ENCODE assay signal across 8 cellular contexts in genomic region chr4:40924096-40924792, GRCh38.
DNase-seq lines count a peak whose midpoint lies in the region; ATAC-seq and TF ChIP-seq lines count a peak whose summit lies in the region.

No MANE protein-coding gene starts in this region.

- no CpG with 5 or more reads among the region's 11 CpGs for WGBS in neuronal stem cell (ENCODE audit: extremely low coverage in 2 of 2, insufficient read length in 2 of 2, insufficient replicate concordance in 1 of 2), 2 donors

- no TSS peak for BruUV-seq in OCI-LY7 (replicated peaks; lab: Mats Ljungman, UMichigan)

- H3K36me3 Mint-ChIP-seq in activated T-cell treated with anti-CD3 and anti-CD28 coated beads, Interleukin-2, amount 50 U/mL, for 72 hours (ENCODE audit: insufficient read depth in 2 of 2): no peaks in the 10 kb centered on the region

- no peak overlapping the region for H3K27ac ChIP-seq in OCI-LY7 (ENCODE audit: low read depth, low read length, poor library complexity, severe bottlenecking)
- no peak overlapping the region for H3K27ac ChIP-seq in neuronal stem cell (replicated peaks; ENCODE audit: low read length)
- H3K27ac ChIP-seq in tibial artery: peak overlapping the region; percentile 77 to 81

- CTCF ChIA-PET in OCI-LY7 (lab: Charles Lee; ENCODE audit: unreplicated experiment): interaction anchor here (0.8 to 1.6 kb wide), 6 partner anchors 13 to 295 kb away, joined by 3 to 4 read pairs (median 3); no protein-coding TSS in a partner anchor

- H2BK12ac ChIP-seq in neuronal stem cell (ENCODE audit: low read length): no peak overlapping the region

- no peaks in the 10 kb centered on the region for H3K79me2 ChIP-seq in OCI-LY7 (ENCODE audit: insufficient read depth, low read depth, low read length)

- H3K27ac Mint-ChIP-seq in activated T-cell treated with anti-CD3 and anti-CD28 coated beads, Interleukin-2, amount 50 U/mL, for 72 hours: peak overlapping the region; percentile 77

- peak; percentile 57 for DNase-seq in AG10803 (ENCODE audit: low read depth)
- peak; percentile 60 for DNase-seq in GM19238 (ENCODE audit: insufficient read length, low spot score)
- DNase-seq in HPDE6-E6E7 (ENCODE audit: extremely low spot score): peak; percentile 53
- peak; percentile 74 for DNase-seq in OCI-LY7 (ENCODE audit: low spot score)
- DNase-seq in activated T-cell treated with anti-CD3 and anti-CD28 coated beads, Interleukin-2, amount 50 U/mL, for 72 hours: peak; percentile 85 to 87
- peak; percentile 53 for DNase-seq in fibroblast of gingiva (ENCODE audit: low read depth)
- DNase-seq in neuronal stem cell (ENCODE audit: low spot score): peak; percentile 40
- DNase-seq in tibial artery: peak; percentile 51 to 79

- peaks cover 20% of the 10 kb centered on the region for H3K27me3 Mint-ChIP-seq in activated T-cell treated with anti-CD3 and anti-CD28 coated beads, Interleukin-2, amount 50 U/mL, for 72 hours (ENCODE audit: low read depth)

- no peaks in the 10 kb centered on the region for H4K20me1 ChIP-seq in OCI-LY7 (ENCODE audit: insufficient read depth, low read length)

- ATAC-seq in activated T-cell treated with anti-CD3 and anti-CD28 coated beads, Interleukin-2, amount 50 U/mL, for 72 hours (replicated peaks in 1 of 2): peak; percentile 72 to 79

- H3K4me2 ChIP-seq in OCI-LY7 (ENCODE audit: low read length) (no peak overlapping the region), neuronal stem cell (ENCODE audit: insufficient read depth, low read length, poor library complexity, severe bottlenecking) (no peak overlapping the region)

- H3K27me3 ChIP-seq in neuronal stem cell (ENCODE audit: control insufficient read depth in 3 of 3, insufficient read depth in 3 of 3, low read depth in 1 of 3, low read length in 3 of 3) (no peaks in the 10 kb centered on the region), tibial artery (no peaks in the 10 kb centered on the region)

- no peak overlapping the region for H4K91ac ChIP-seq in neuronal stem cell (ENCODE audit: low read depth, low read length, poor library complexity)

- H3K4me3 ChIP-seq in AG10803 (ENCODE audit: low read length) (no peak overlapping the region), OCI-LY7 (ENCODE audit: low read depth, low read length, poor library complexity, severe bottlenecking) (no peak overlapping the region), neuronal stem cell (ENCODE audit: low read length in 2 of 2) (no peak overlapping the region), tibial artery (no peak overlapping the region)

- H2AK5ac ChIP-seq in neuronal stem cell (ENCODE audit: low read depth, low read length): no peak overlapping the region

- H2AFZ ChIP-seq in OCI-LY7 (ENCODE audit: low read length): peak overlapping the region; percentile 96
- peak overlapping the region; percentile 86 for H2AFZ ChIP-seq in neuronal stem cell (ENCODE audit: low read length)

- H3K9ac ChIP-seq in neuronal stem cell (ENCODE audit: low read depth, low read length, poor library complexity): no peak overlapping the region

- no peak overlapping the region for H3K4ac ChIP-seq in neuronal stem cell (ENCODE audit: low read length)

- intact Hi-C loops in OCI-LY7 (cut with micrococcal nuclease; ENCODE audit: unreplicated experiment) (loop anchor here (1.0 kb wide), 1 partner anchor 16 kb away; no protein-coding TSS in a partner anchor), tibial artery (cut with DNase I; ENCODE audit: low total_unique reads) (no loop called here)

- H3K36me3 ChIP-seq in OCI-LY7 (ENCODE audit: insufficient read depth, low read length) (no peaks in the 10 kb centered on the region), neuronal stem cell (replicated peaks in 1 of 2; ENCODE audit: control insufficient read depth in 2 of 2, insufficient read depth in 2 of 2, low read length in 2 of 2) (no peaks in the 10 kb centered on the region), tibial artery (peaks cover 0 to 11% (median 0%) of the 10 kb centered on the region in 3 donors)

- H3K9me2 ChIP-seq in OCI-LY7 (ENCODE audit: insufficient read depth, low read length): no peaks in the 10 kb centered on the region

- H3K4me1 ChIP-seq in OCI-LY7 (ENCODE audit: insufficient read depth, low read length, poor library complexity, severe bottlenecking) (no peaks in the 10 kb centered on the region), neuronal stem cell (ENCODE audit: control insufficient read depth in 2 of 2, insufficient read depth in 1 of 2, low read depth in 1 of 2, low read length in 2 of 2) (no peaks in the 10 kb centered on the region), tibial artery (peaks cover 5 to 30% (median 19%) of the 10 kb centered on the region in 4 donors)

- H3K79me1 ChIP-seq in neuronal stem cell (ENCODE audit: low read depth, low read length): no peaks in the 10 kb centered on the region

- H3K9me3 ChIP-seq in OCI-LY7 (ENCODE audit: low read length): no peaks in the 10 kb centered on the region
- no peaks in the 10 kb centered on the region for H3K9me3 ChIP-seq in neuronal stem cell (replicated peaks in 1 of 2; ENCODE audit: control insufficient read depth in 2 of 2, insufficient read depth in 1 of 2, low read depth in 1 of 2, low read length in 2 of 2)
- no peaks in the 10 kb centered on the region for H3K9me3 ChIP-seq in tibial artery

- no peaks in the 10 kb centered on the region for H3K9me3 Mint-ChIP-seq in activated T-cell treated with anti-CD3 and anti-CD28 coated beads, Interleukin-2, amount 50 U/mL, for 72 hours

- peak; percentile 93 for TF ChIP-seq CTCF in AG10803 (conservative IDR thresholded peaks at IDR 0.05; ENCODE audit: low read length)
- peak; percentile 94 for TF ChIP-seq CTCF in OCI-LY7 (conservative IDR thresholded peaks at IDR 0.05; ENCODE audit: low read length)
- TF ChIP-seq CTCF in tibial artery (IDR thresholded peaks at IDR 0.05): peak; percentile 81 to 91

- H2BK5ac ChIP-seq in neuronal stem cell (ENCODE audit: low read length): no peak overlapping the region

- no peak overlapping the region for H2BK15ac ChIP-seq in neuronal stem cell (ENCODE audit: low read length)

- no peak overlapping the region for H3K18ac ChIP-seq in neuronal stem cell (ENCODE audit: low read length)

- no peak overlapping the region for H2BK120ac ChIP-seq in neuronal stem cell (ENCODE audit: low read depth, low read length)

- peaks cover 18% of the 10 kb centered on the region for H3K4me1 Mint-ChIP-seq in activated T-cell treated with anti-CD3 and anti-CD28 coated beads, Interleukin-2, amount 50 U/mL, for 72 hours (ENCODE audit: low read depth)

- H3K14ac ChIP-seq in neuronal stem cell (ENCODE audit: low read length): no peak overlapping the region

- H3K23ac ChIP-seq in neuronal stem cell (ENCODE audit: low read depth, low read length, poor library complexity): no peak overlapping the region

- no peak overlapping the region for H3K4me3 Mint-ChIP-seq in activated T-cell treated with anti-CD3 and anti-CD28 coated beads, Interleukin-2, amount 50 U/mL, for 72 hours

- POLR2A ChIA-PET in OCI-LY7 (lab: Charles Lee): interaction anchor here (0.8 to 1.6 kb wide), 4 partner anchors 17 to 332 kb away, joined by 3 to 5 read pairs (median 4); partner anchors contain the start of genes APBB2 and UCHL1

- H4K8ac ChIP-seq in neuronal stem cell (ENCODE audit: low read depth, low read length): no peak overlapping the region

Comparison
In these comparisons a context has a peak if more than half of its experiments do, and no peak if none do; other contexts are left out.
1. H3K27ac ChIP-seq: peak in tibial artery (2 of 2); none in OCI-LY7 (single experiment) and neuronal stem cell (single experiment).
2. Peak in every context shown above with its lines, with median percentiles within 50 percentile points of each other: DNase-seq and CTCF ChIP-seq.